In genomic region chr10:125266966-125267365, GRCh38 we compare ENCODE assay signal across 8 cellular contexts.
"Had no signal": no experiment of that assay in that cellular context is flagged by ENCODE, and none has a peak within 500 bp of the region (broad histone marks: within the 10 kb centered on the region; RNA-seq: fewer than 3 reads in every experiment).

No MANE protein-coding gene starts in this region.

- H3K4me2 ChIP-seq: GM23338 had no signal

- H3K27ac ChIP-seq: GM23248 had no signal

- DNase-seq: GOT3, H9, HCEC 1CT, HFFc6 had no signal

- FAIRE-seq: H54 had no signal

- H3K9ac ChIP-seq: GM23248 had no signal

- H3K27ac Mint-ChIP-seq: GM23338, HFFc6 had no signal

- H3K4me3 Mint-ChIP-seq: GM23338, H9, HFFc6 had no signal

- H3K9me3 Mint-ChIP-seq: GM23338, H9, HFFc6 had no signal

- H3K36me3 ChIP-seq: HAP-1 had no signal

- H3K4me1 Mint-ChIP-seq: H9 had no signal

- H2AFZ ChIP-seq: GM23248, GM23338 had no signal

- H3K4me3 ChIP-seq: GM23248, GM23338, HAP-1 had no signal

- H3K4me1 ChIP-seq: HAP-1 had no signal

- H3K9me3 ChIP-seq: HAP-1 had no signal
